ENCODE assay signal across 12 cellular contexts in the genomic region with DNA sequence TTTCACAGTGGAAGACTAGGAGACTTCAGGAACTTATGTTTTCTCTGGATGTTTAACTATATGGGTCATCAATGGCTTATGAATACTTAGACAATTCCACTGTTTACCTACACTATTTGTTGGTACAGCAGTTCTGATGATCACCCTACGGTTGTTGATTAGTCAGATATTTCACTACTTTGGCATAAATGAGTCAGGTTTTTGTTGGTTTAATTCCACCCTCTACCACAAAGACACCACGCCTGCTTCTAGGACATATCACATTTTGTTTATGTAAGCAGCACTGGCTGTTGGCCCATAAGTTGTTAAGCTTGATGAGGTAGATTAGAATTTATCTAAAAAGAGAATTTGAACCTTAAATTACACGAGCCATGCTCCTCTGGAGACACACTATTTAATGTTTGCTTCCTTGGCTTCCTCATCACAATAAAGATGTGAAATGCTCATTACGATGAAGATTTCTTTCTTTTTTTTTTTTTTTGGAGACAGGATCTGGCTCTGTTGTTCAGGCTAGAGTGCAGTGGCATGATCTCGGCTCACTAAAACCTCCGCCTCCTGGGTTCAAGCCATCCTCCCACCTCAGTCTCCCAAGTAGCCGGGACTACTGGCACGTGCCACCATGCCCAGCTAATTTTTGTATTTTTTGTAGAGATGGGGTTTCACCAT. TPM values are rescaled to one million over a fixed set of nuclear protein-coding genes. Genes with fewer than 3 reads are reported as not detected.
DNase-seq lines count a peak whose midpoint lies in the region; ATAC-seq, FAIRE-seq and TF ChIP-seq lines count a peak whose summit lies in the region.
"Had no signal": no experiment of that assay in that cellular context is flagged by ENCODE, and none has a peak within 500 bp of the region (broad histone marks: within the 10 kb centered on the region; RNA-seq: fewer than 3 reads in every experiment).

No MANE protein-coding gene starts in this region.

- H3K27ac ChIP-seq in PC-3 (ENCODE audit: low read length): peak overlapping the region; percentile 79
- H3K27ac ChIP-seq in mammary epithelial cell (ENCODE audit: insufficient read depth, low read depth, low read length): peak overlapping the region; percentile 38
- no peak overlapping the region for H3K27ac ChIP-seq in small intestine (ENCODE audit: low read depth in 1 of 2, low read length in 1 of 2)
- no peak overlapping the region for H3K27ac ChIP-seq in osteoblast (ENCODE audit: low read depth, low read length)
- H3K27ac ChIP-seq in psoas muscle: no peak overlapping the region

- DNase-seq in activated T-cell treated with anti-CD3 and anti-CD28 coated beads, Interleukin-2, amount 50 U/mL, for 72 hours: peak; percentile 11 to 32
- DNase-seq in activated T-cell treated with anti-CD3 and anti-CD28 coated beads, Interleukin-2, amount 50 U/mL, for 48 hours: no peak
- peak; percentile 92 for DNase-seq in PC-3
- peak; percentile 79 for DNase-seq in mammary epithelial cell
- DNase-seq in small intestine: peak; percentile 67
- no peak for DNase-seq in osteoblast (ENCODE audit: insufficient read length, low spot score, missing footprints)
- DNase-seq in psoas muscle: no peak
- DNase-seq in GM12892 (ENCODE audit: insufficient read length): no peak
- DNase-seq: activated effector memory CD4-positive, alpha-beta T cell treated with Interleukin-2 at 50 U/mL for 16 hours; effector memory CD4-positive, alpha-beta T cell; NCI-H82; T1000 had no signal

- H2AFZ ChIP-seq in PC-3 (ENCODE audit: low read length) (no peak overlapping the region), mammary epithelial cell (ENCODE audit: low read depth, low read length) (no peak overlapping the region), osteoblast (ENCODE audit: low read length) (no peak overlapping the region)

- H3K4me3 ChIP-seq in PC-3 (ENCODE audit: low read length): no peak overlapping the region
- no peak overlapping the region for H3K4me3 ChIP-seq in mammary epithelial cell (replicated peaks in 1 of 3; ENCODE audit: insufficient read depth in 1 of 3, low read depth in 2 of 3, low read length in 3 of 3)
- H3K4me3 ChIP-seq in small intestine (ENCODE audit: low read depth in 1 of 2, low read length in 2 of 2): no peak overlapping the region
- H3K4me3 ChIP-seq in osteoblast (ENCODE audit: insufficient read depth, low read length): no peak overlapping the region
- H3K4me3 ChIP-seq in psoas muscle: no peak overlapping the region

- WGBS in mammary epithelial cell (ENCODE audit: low coverage, missing lambda C conversion rate): 75% methylated on average over 8 of the region's 8 CpGs
- WGBS in small intestine, 3 donors: 51 to 66% (median 60%) methylated on average over 8 of the region's 8 CpGs
- 77 to 89% (median 80%) methylated on average over 8 of the region's 8 CpGs for WGBS in psoas muscle, 3 donors

- no peaks in the 10 kb centered on the region for H3K9me2 ChIP-seq in PC-3 (replicated peaks; ENCODE audit: low read length)

- no peak for TF ChIP-seq POLR2A in GM12892 (IDR thresholded peaks at IDR 0.05; ENCODE audit: low read depth, low read length)

- peak overlapping the region; percentile 12; the same call in 1 of the 2 replicates for H3K9ac ChIP-seq in PC-3 (ENCODE audit: low read length)
- no peak overlapping the region for H3K9ac ChIP-seq in mammary epithelial cell (ENCODE audit: insufficient read depth, low read length)

- FAIRE-seq in small intestine (lab: Jason Lieb, UNC): no peak
- no peak for FAIRE-seq in GM12892 (lab: Jason Lieb, UNC)

- peaks cover 23% of the 10 kb centered on the region for H3K36me3 ChIP-seq in PC-3 (ENCODE audit: low read depth, low read length)
- peaks cover 20% of the 10 kb centered on the region for H3K36me3 ChIP-seq in mammary epithelial cell (ENCODE audit: insufficient read depth, low read length)
- peaks cover 0 to 2% of the 10 kb centered on the region in 2 donors for H3K36me3 ChIP-seq in small intestine (ENCODE audit: control insufficient read depth in 2 of 2, insufficient read depth in 2 of 2, low read length in 2 of 2)
- peaks cover 15% of the 10 kb centered on the region for H3K36me3 ChIP-seq in osteoblast (ENCODE audit: insufficient read depth, low read length)
- peaks cover 0 to 37% of the 10 kb centered on the region in 2 donors for H3K36me3 ChIP-seq in psoas muscle (ENCODE audit: insufficient read depth in 1 of 2, low read depth in 1 of 2)

- intact Hi-C loops in PC-3 (cut with micrococcal nuclease) (no loop called here), mammary epithelial cell (cut with micrococcal nuclease) (no loop called here), psoas muscle (cut with DNase I) (no loop called here)

- H3K27me3 Mint-ChIP-seq in activated T-cell treated with anti-CD3 and anti-CD28 coated beads, Interleukin-2, amount 50 U/mL, for 72 hours (ENCODE audit: low read depth): no peaks in the 10 kb centered on the region

- TF ChIP-seq CTCF in PC-3 (conservative IDR thresholded peaks at IDR 0.05; ENCODE audit: low read depth, low read length): no peak
- TF ChIP-seq CTCF in mammary epithelial cell (conservative IDR thresholded peaks at IDR 0.05 in 1 of 2, IDR thresholded peaks at IDR 0.05 in 1 of 2; ENCODE audit: extremely low read depth in 1 of 2, insufficient read depth in 1 of 2, low read depth in 1 of 2, low read length in 2 of 2): no peak
- no peak for TF ChIP-seq CTCF in osteoblast (IDR thresholded peaks at IDR 0.05; ENCODE audit: extremely low read depth, low read depth, low read length)
- no peak for TF ChIP-seq CTCF in psoas muscle (IDR thresholded peaks at IDR 0.05)

- H3K27me3 ChIP-seq in PC-3 (ENCODE audit: low read length) (no peaks in the 10 kb centered on the region), mammary epithelial cell (ENCODE audit: insufficient read depth, low read length) (no peaks in the 10 kb centered on the region), small intestine (ENCODE audit: control insufficient read depth in 2 of 2, insufficient read depth in 2 of 2, low read length in 2 of 2) (no peaks in the 10 kb centered on the region), osteoblast (ENCODE audit: insufficient read depth, low read length) (no peaks in the 10 kb centered on the region), psoas muscle (ENCODE audit: insufficient read depth in 3 of 3, low read length in 2 of 3) (no peaks in the 10 kb centered on the region)

- POLR2A ChIA-PET in PC-3 (lab: Charles Lee; ENCODE audit: unreplicated experiment): no interaction called here

- H3K4me1 ChIP-seq in PC-3 (ENCODE audit: insufficient read depth, low read length): peaks cover 56% of the 10 kb centered on the region
- H3K4me1 ChIP-seq in mammary epithelial cell (ENCODE audit: insufficient read depth, low read length): peaks cover 27% of the 10 kb centered on the region
- H3K4me1 ChIP-seq in small intestine (ENCODE audit: control insufficient read depth in 2 of 2, insufficient read depth in 1 of 2, low read depth in 1 of 2, low read length in 1 of 2): peaks cover 6 to 12% of the 10 kb centered on the region in 2 donors
- H3K4me1 ChIP-seq in osteoblast (ENCODE audit: insufficient read depth, low read length): peaks cover 19% of the 10 kb centered on the region
- H3K4me1 ChIP-seq in psoas muscle: peaks cover 19% of the 10 kb centered on the region

- peak overlapping the region in 1 of 2 donors; percentile 35 for H3K4me3 Mint-ChIP-seq in activated T-cell treated with anti-CD3 and anti-CD28 coated beads, Interleukin-2, amount 50 U/mL, for 72 hours

- no peaks in the 10 kb centered on the region for H3F3A ChIP-seq in PC-3 (ENCODE audit: low read length, unreplicated experiment)

- H3K79me2 ChIP-seq in PC-3 (ENCODE audit: low read length): peaks cover 57% of the 10 kb centered on the region
- H3K79me2 ChIP-seq in mammary epithelial cell (ENCODE audit: insufficient read depth, low read length): peaks cover 51% of the 10 kb centered on the region
- peaks cover 21% of the 10 kb centered on the region for H3K79me2 ChIP-seq in osteoblast (ENCODE audit: insufficient read depth, low read length)

- in situ Hi-C loops in mammary epithelial cell (cut with MboI; ENCODE audit: low sequenced_read_pairs in 2 of 2): loop anchor here (25.0 kb wide), 2 partner anchors 430 to 530 kb away; a partner anchor contains a TSS

- CTCF ChIA-PET in PC-3 (lab: Charles Lee): interaction anchor here (1.0 kb wide), 1 partner anchor 15 kb away, joined by 4 read pairs; no protein-coding TSS in a partner anchor
- CTCF ChIA-PET in mammary epithelial cell (lab: Charles Lee; ENCODE audit: low non-redundant PET): interaction anchor here (0.5 kb wide), 1 partner anchor 8 kb away, joined by 3 read pairs; no protein-coding TSS in a partner anchor

- dilution Hi-C loops in mammary epithelial cell (cut with HindIII; ENCODE audit: low sequenced_read_pairs): loop anchor here (5.0 to 25.0 kb wide), 2 partner anchors 125 to 380 kb away; no protein-coding TSS in a partner anchor

- H3K9me3 ChIP-seq in PC-3 (ENCODE audit: low read length) (no peaks in the 10 kb centered on the region), mammary epithelial cell (replicated peaks; ENCODE audit: insufficient read depth, low read length) (no peaks in the 10 kb centered on the region), small intestine (ENCODE audit: control insufficient read depth, low read depth) (no peaks in the 10 kb centered on the region), osteoblast (ENCODE audit: low read depth, low read length) (no peaks in the 10 kb centered on the region), psoas muscle (no peaks in the 10 kb centered on the region)

- peak overlapping the region; percentile 69 for H3K4me2 ChIP-seq in PC-3 (ENCODE audit: low read length)
- H3K4me2 ChIP-seq in mammary epithelial cell (ENCODE audit: insufficient read depth, low read depth, low read length): no peak overlapping the region
- H3K4me2 ChIP-seq in osteoblast (ENCODE audit: insufficient read depth, low read length): no peak overlapping the region

- H3K36me3 Mint-ChIP-seq in activated T-cell treated with anti-CD3 and anti-CD28 coated beads, Interleukin-2, amount 50 U/mL, for 72 hours (ENCODE audit: insufficient read depth in 2 of 2): peaks cover 9 to 21% of the 10 kb centered on the region in 2 donors

- H4K20me1 ChIP-seq in PC-3 (ENCODE audit: low read length) (0 out of 2 replicates have a peak, but pooled peaks cover 10% of the 10 kb centered on the region), mammary epithelial cell (ENCODE audit: insufficient read depth, low read length) (no peaks in the 10 kb centered on the region), osteoblast (ENCODE audit: insufficient read depth, low read length) (peaks cover 30% of the 10 kb centered on the region)

- peak; percentile 12 to 28 for ATAC-seq in activated T-cell treated with anti-CD3 and anti-CD28 coated beads, Interleukin-2, amount 50 U/mL, for 72 hours (replicated peaks in 1 of 2)
- ATAC-seq in PC-3 (peak; percentile 50), psoas muscle (no peak)

- H3K27ac Mint-ChIP-seq in activated T-cell treated with anti-CD3 and anti-CD28 coated beads, Interleukin-2, amount 50 U/mL, for 72 hours: peak overlapping the region; percentile 82

- BruUV-seq in PC-3 (replicated peaks; lab: Mats Ljungman, UMichigan): no TSS peak
- no TSS peak for BruUV-seq in mammary epithelial cell (replicated peaks; lab: Mats Ljungman, UMichigan)

- no peaks in the 10 kb centered on the region for H3K9me3 Mint-ChIP-seq in activated T-cell treated with anti-CD3 and anti-CD28 coated beads, Interleukin-2, amount 50 U/mL, for 72 hours

- H3K4me1 Mint-ChIP-seq in activated T-cell treated with anti-CD3 and anti-CD28 coated beads, Interleukin-2, amount 50 U/mL, for 72 hours (ENCODE audit: low read depth): peaks cover 43% of the 10 kb centered on the region

RNA-seq across cellular contexts. Expression of a gene that starts 4.3 kb away (rescaled TPM):
- total RNA-seq in activated T-cell treated with anti-CD3 and anti-CD28 coated beads, Interleukin-2, amount 50 U/mL, for 72 hours: 10 to 100 TPM; 26.3 TPM
- total RNA-seq in PC-3 (2014; rRNA removed): 45.6 and 50.7 TPM in 2 replicates
- total RNA-seq in mammary epithelial cell: 10 to 100 TPM; 48.4 to 61.2 TPM
- polyA plus RNA-seq in mammary epithelial cell: 35.1 TPM
- polyA minus RNA-seq in mammary epithelial cell: 36.3 TPM
- 10 to 100 TPM; 29.7 to 44.5 (median 33.2) TPM for polyA plus RNA-seq in small intestine
- total RNA-seq in osteoblast: 74.3 and 77.1 TPM in 2 replicates
- total RNA-seq in psoas muscle: 10 to 100 TPM; 50.0 to 66.3 (median 54.4) TPM
- 10 to 100 TPM; 30.8 to 90.1 (median 51.2) TPM for polyA plus RNA-seq in psoas muscle
- polyA plus RNA-seq in GM12892 (2012; ENCODE audit: missing spikeins): 16.5 TPM

RNA-seq across cellular contexts. Expression of a gene that starts 6.2 kb away (rescaled TPM):
- 10 to 100 TPM; 22.9 to 30.2 TPM for total RNA-seq in activated T-cell treated with anti-CD3 and anti-CD28 coated beads, Interleukin-2, amount 50 U/mL, for 72 hours
- total RNA-seq in PC-3 (2014; rRNA removed) (5.4 and 10.0 TPM in 2 replicates), mammary epithelial cell (10 to 100 TPM in 1 of 2 donors, 1 to 10 TPM in 1; 9.3 to 17.2 TPM), osteoblast (8.3 and 11.8 TPM in 2 replicates), psoas muscle (10 to 100 TPM in 1 of 4 donors, 1 to 10 TPM in 3; 4.9 to 10.9 (median 7.0) TPM)
- polyA plus RNA-seq in mammary epithelial cell (4.9 TPM), small intestine (1 to 10 TPM; 2.0 to 5.3 (median 2.7) TPM), psoas muscle (10 to 100 TPM in 1 of 3 donors, 1 to 10 TPM in 2; 4.4 to 16.1 (median 4.8) TPM)
- polyA minus RNA-seq in mammary epithelial cell: 7.3 TPM
- polyA plus RNA-seq in GM12892 (2012; ENCODE audit: missing spikeins): 32.4 TPM

RNA-seq across cellular contexts. Expression of a gene that starts 37.9 kb away (rescaled TPM):
- 10 to 100 TPM; 46.5 to 57.8 TPM for total RNA-seq in activated T-cell treated with anti-CD3 and anti-CD28 coated beads, Interleukin-2, amount 50 U/mL, for 72 hours
- 2.9 and 9.1 TPM in 2 replicates for total RNA-seq in PC-3 (2014; rRNA removed)
- 10 to 100 TPM; 35.2 to 63.1 TPM for total RNA-seq in mammary epithelial cell
- polyA plus RNA-seq in mammary epithelial cell: 32.2 TPM
- 126 TPM for polyA minus RNA-seq in mammary epithelial cell
- polyA plus RNA-seq in small intestine: 10 to 100 TPM; 15.1 to 28.9 (median 25.5) TPM
- total RNA-seq in osteoblast: 64.8 and 65.7 TPM in 2 replicates
- total RNA-seq in psoas muscle: 10 to 100 TPM; 27.8 to 34.6 (median 32.4) TPM
- 10 to 100 TPM; 12.6 to 20.2 (median 13.6) TPM for polyA plus RNA-seq in psoas muscle
- 16.0 TPM for polyA plus RNA-seq in GM12892 (2012; ENCODE audit: missing spikeins)

Comparison
In these comparisons a context has a peak if more than half of its experiments do, and no peak if none do; other contexts are left out.
1. DNase-seq: peak in activated T-cell treated with anti-CD3 and anti-CD28 coated beads, Interleukin-2, amount 50 U/mL, for 72 hours (2 of 2), PC-3 (single experiment), mammary epithelial cell (single experiment) and small intestine (single experiment); none in activated T-cell treated with anti-CD3 and anti-CD28 coated beads, Interleukin-2, amount 50 U/mL, for 48 hours (0 of 2), osteoblast (single experiment), psoas muscle (0 of 2) and GM12892 (single experiment).
2. ATAC-seq: peak in activated T-cell treated with anti-CD3 and anti-CD28 coated beads, Interleukin-2, amount 50 U/mL, for 72 hours (2 of 2) and PC-3 (single experiment); none in psoas muscle (0 of 4).
3. H3K27ac ChIP-seq: peak in PC-3 (single experiment) and mammary epithelial cell (single experiment); none in small intestine (0 of 2), osteoblast (single experiment) and psoas muscle (single experiment).